ENCODE assay signal across 1 cellular context in the genomic region with DNA sequence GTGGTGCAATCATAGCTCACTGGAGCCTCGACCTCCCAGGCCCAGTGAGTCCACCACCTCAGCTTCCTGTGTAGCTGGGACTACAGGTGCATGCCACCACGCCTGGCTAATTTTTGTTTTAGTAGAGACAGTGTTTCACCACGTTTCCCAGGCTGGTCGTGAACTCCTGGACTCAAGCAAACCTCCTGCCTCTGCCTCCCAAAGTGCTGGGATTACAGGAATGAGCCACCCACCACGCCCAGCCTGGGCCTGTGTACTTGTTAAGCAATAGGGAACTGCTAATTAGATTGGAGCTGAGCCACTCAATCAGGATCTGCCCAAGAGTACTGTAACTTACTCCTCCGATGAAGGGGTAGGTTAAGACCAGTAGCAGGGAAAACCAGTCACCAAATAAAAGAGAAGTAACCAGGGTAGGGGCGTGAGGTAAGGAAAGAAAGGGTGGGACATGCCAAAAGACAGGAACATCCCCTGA.
TF ChIP-seq lines count a peak whose summit lies in the region.

No MANE protein-coding gene starts in this region.

TF ChIP-seq in A549, 52 proteins besides CTCF, POLR2A, EP300 and RAD21 (continued from another document):
- TF ChIP-seq, protein P1, sequence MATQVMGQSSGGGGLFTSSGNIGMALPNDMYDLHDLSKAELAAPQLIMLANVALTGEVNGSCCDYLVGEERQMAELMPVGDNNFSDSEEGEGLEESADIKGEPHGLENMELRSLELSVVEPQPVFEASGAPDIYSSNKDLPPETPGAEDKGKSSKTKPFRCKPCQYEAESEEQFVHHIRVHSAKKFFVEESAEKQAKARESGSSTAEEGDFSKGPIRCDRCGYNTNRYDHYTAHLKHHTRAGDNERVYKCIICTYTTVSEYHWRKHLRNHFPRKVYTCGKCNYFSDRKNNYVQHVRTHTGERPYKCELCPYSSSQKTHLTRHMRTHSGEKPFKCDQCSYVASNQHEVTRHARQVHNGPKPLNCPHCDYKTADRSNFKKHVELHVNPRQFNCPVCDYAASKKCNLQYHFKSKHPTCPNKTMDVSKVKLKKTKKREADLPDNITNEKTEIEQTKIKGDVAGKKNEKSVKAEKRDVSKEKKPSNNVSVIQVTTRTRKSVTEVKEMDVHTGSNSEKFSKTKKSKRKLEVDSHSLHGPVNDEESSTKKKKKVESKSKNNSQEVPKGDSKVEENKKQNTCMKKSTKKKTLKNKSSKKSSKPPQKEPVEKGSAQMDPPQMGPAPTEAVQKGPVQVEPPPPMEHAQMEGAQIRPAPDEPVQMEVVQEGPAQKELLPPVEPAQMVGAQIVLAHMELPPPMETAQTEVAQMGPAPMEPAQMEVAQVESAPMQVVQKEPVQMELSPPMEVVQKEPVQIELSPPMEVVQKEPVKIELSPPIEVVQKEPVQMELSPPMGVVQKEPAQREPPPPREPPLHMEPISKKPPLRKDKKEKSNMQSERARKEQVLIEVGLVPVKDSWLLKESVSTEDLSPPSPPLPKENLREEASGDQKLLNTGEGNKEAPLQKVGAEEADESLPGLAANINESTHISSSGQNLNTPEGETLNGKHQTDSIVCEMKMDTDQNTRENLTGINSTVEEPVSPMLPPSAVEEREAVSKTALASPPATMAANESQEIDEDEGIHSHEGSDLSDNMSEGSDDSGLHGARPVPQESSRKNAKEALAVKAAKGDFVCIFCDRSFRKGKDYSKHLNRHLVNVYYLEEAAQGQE (IDR thresholded peaks at IDR 0.05) = no peak
- no peak for TF ChIP-seq RCOR1 (IDR thresholded peaks at IDR 0.05; ENCODE audit: low read depth, low read length)
- no peak for TF ChIP-seq POLR2AphosphoS2 (conservative IDR thresholded peaks at IDR 0.05; ENCODE audit: low read length)
- TF ChIP-seq HEYL (CRISPR knock-in tag; IDR thresholded peaks at IDR 0.05) = no peak
- no peak for TF ChIP-seq TFCP2L1 (CRISPR knock-in tag; IDR thresholded peaks at IDR 0.05)
- no peak for TF ChIP-seq HOXB5 (CRISPR knock-in tag; IDR thresholded peaks at IDR 0.05)
- no peak for TF ChIP-seq RARB (CRISPR knock-in tag; IDR thresholded peaks at IDR 0.05)
- TF ChIP-seq CBX2 (IDR thresholded peaks at IDR 0.05; ENCODE audit: borderline replicate concordance, low read depth) = no peak
TF ChIP-seq in A549: peak in this region for 0.
